ENCODE assay signal across 1 cellular context in genomic region chr6:11537229-11538048, GRCh38.
TF ChIP-seq lines count a peak whose summit lies in the region.

A gene with protein sequence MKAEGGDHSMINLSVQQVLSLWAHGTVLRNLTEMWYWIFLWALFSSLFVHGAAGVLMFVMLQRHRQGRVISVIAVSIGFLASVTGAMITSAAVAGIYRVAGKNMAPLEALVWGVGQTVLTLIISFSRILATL (plus strand): TSS chr6:11537749. CDS start chr6:11538278, 529 bp downstream.

TF ChIP-seq in HepG2, 621 proteins besides CTCF, POLR2A, EP300 and RAD21 (continued from another document and continues in another):
- TF ChIP-seq, protein P1, sequence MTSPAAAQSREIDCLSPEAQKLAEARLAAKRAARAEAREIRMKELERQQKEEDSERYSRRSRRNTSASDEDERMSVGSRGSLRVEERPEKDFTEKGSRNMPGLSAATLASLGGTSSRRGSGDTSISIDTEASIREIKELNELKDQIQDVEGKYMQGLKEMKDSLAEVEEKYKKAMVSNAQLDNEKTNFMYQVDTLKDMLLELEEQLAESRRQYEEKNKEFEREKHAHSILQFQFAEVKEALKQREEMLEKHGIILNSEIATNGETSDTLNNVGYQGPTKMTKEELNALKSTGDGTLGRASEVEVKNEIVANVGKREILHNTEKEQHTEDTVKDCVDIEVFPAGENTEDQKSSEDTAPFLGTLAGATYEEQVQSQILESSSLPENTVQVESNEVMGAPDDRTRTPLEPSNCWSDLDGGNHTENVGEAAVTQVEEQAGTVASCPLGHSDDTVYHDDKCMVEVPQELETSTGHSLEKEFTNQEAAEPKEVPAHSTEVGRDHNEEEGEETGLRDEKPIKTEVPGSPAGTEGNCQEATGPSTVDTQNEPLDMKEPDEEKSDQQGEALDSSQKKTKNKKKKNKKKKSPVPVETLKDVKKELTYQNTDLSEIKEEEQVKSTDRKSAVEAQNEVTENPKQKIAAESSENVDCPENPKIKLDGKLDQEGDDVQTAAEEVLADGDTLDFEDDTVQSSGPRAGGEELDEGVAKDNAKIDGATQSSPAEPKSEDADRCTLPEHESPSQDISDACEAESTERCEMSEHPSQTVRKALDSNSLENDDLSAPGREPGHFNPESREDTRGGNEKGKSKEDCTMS (CRISPR knock-in tag; conservative IDR thresholded peaks at IDR 0.05) = no peak
- TF ChIP-seq ZFP62 (CRISPR knock-in tag; IDR thresholded peaks at IDR 0.05) (no peak), ATF3 (CRISPR knock-in tag; IDR thresholded peaks at IDR 0.05) (peak; percentile 8; the same call in 1 of the 2 replicates), NFATC3 (CRISPR knock-in tag; IDR thresholded peaks at IDR 0.05) (no peak), HMG20A (CRISPR knock-in tag; IDR thresholded peaks at IDR 0.05; ENCODE audit: borderline replicate concordance) (no peak), ZBTB4 (CRISPR knock-in tag; IDR thresholded peaks at IDR 0.05; ENCODE audit: borderline replicate concordance) (no peak; the same call in 1 of the 2 replicates), ZNF549 (CRISPR knock-in tag; IDR thresholded peaks at IDR 0.05) (no peak; the same call in 1 of the 2 replicates), MAFG (CRISPR knock-in tag; IDR thresholded peaks at IDR 0.05) (no peak), CREB1 (IDR thresholded peaks at IDR 0.05) (peak; percentile 93), CREB1 (CRISPR knock-in tag; IDR thresholded peaks at IDR 0.05) (peak; percentile 77), ZMYM3 (CRISPR knock-in tag; IDR thresholded peaks at IDR 0.05) (peak; percentile 38; the same call in 1 of the 2 replicates), LBX2 (CRISPR knock-in tag; IDR thresholded peaks at IDR 0.05; ENCODE audit: borderline replicate concordance) (no peak; the same call in 1 of the 2 replicates), ZNF432 (CRISPR knock-in tag; IDR thresholded peaks at IDR 0.05; ENCODE audit: borderline replicate concordance) (no peak), SP1 (IDR thresholded peaks at IDR 0.05) (no peak), SP1 (CRISPR knock-in tag; IDR thresholded peaks at IDR 0.05) (peak; percentile 83), ZNF501 (CRISPR knock-in tag; IDR thresholded peaks at IDR 0.05) (peak; percentile 96), ZNF335 (CRISPR knock-in tag; IDR thresholded peaks at IDR 0.05) (no peak), KAT2B (IDR thresholded peaks at IDR 0.05; ENCODE audit: borderline replicate concordance, low read depth, low read length) (no peak), ZNF292 (CRISPR knock-in tag; IDR thresholded peaks at IDR 0.05; ENCODE audit: borderline replicate concordance, low read depth) (no peak), NFKBIZ (CRISPR knock-in tag; IDR thresholded peaks at IDR 0.05) (0 out of 2 replicates have a peak, but pooled peaks have one; percentile 50), NFKB2 (CRISPR knock-in tag; IDR thresholded peaks at IDR 0.05; ENCODE audit: borderline replicate concordance) (peak; percentile 88; the same call in 1 of the 2 replicates), ZNF770 (CRISPR knock-in tag; IDR thresholded peaks at IDR 0.05) (peak; percentile 71; the same call in 1 of the 2 replicates), ZNF776 (CRISPR knock-in tag; IDR thresholded peaks at IDR 0.05) (peak; percentile 74), ZFAT (CRISPR knock-in tag; conservative IDR thresholded peaks at IDR 0.05) (no peak), NBN (conservative IDR thresholded peaks at IDR 0.05) (no peak), PHF8 (CRISPR knock-in tag; IDR thresholded peaks at IDR 0.05) (peak; percentile 54), SRF (IDR thresholded peaks at IDR 0.05; ENCODE audit: low read depth, low read length) (no peak), ZNF761 (CRISPR knock-in tag; conservative IDR thresholded peaks at IDR 0.05) (peak; percentile 53; the same call in 1 of the 2 replicates), TIGD3 (CRISPR knock-in tag; IDR thresholded peaks at IDR 0.05; ENCODE audit: borderline replicate concordance) (no peak), TOE1 (CRISPR knock-in tag; IDR thresholded peaks at IDR 0.05) (no peak), ARNT (IDR thresholded peaks at IDR 0.05) (no peak), ZNF546 (CRISPR knock-in tag; conservative IDR thresholded peaks at IDR 0.05) (no peak), ZBTB7A (CRISPR knock-in tag; IDR thresholded peaks at IDR 0.05) (peak; percentile 17; the same call in 1 of the 2 replicates), SMAD9 (CRISPR knock-in tag; IDR thresholded peaks at IDR 0.05) (no peak), KLF6 (CRISPR knock-in tag; IDR thresholded peaks at IDR 0.05) (peak; percentile 76; the same call in 1 of the 2 replicates), HOXD1 (CRISPR knock-in tag; IDR thresholded peaks at IDR 0.05) (0 out of 2 replicates have a peak, but pooled peaks have one; percentile 60), NFIC (IDR thresholded peaks at IDR 0.05; ENCODE audit: low read length) (no peak), ZNF460 (CRISPR knock-in tag; IDR thresholded peaks at IDR 0.05; ENCODE audit: borderline replicate concordance) (no peak), HDAC2 (CRISPR knock-in tag; IDR thresholded peaks at IDR 0.05) (peak; percentile 68; the same call in 1 of the 2 replicates), TBX3 (IDR thresholded peaks at IDR 0.05; ENCODE audit: borderline replicate concordance) (no peak), THAP9 (CRISPR knock-in tag; IDR thresholded peaks at IDR 0.05; ENCODE audit: borderline replicate concordance) (no peak), ZNF773 (CRISPR knock-in tag; IDR thresholded peaks at IDR 0.05; ENCODE audit: borderline replicate concordance) (peak; percentile 66; the same call in 1 of the 2 replicates)
- TF ChIP-seq, protein P2, sequence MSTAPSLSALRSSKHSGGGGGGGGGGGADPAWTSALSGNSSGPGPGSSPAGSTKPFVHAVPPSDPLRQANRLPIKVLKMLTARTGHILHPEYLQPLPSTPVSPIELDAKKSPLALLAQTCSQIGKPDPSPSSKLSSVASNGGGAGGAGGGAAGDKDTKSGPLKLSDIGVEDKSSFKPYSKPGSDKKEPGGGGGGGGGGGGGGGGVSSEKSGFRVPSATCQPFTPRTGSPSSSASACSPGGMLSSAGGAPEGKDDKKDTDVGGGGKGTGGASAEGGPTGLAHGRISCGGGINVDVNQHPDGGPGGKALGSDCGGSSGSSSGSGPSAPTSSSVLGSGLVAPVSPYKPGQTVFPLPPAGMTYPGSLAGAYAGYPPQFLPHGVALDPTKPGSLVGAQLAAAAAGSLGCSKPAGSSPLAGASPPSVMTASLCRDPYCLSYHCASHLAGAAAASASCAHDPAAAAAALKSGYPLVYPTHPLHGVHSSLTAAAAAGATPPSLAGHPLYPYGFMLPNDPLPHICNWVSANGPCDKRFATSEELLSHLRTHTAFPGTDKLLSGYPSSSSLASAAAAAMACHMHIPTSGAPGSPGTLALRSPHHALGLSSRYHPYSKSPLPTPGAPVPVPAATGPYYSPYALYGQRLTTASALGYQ (CRISPR knock-in tag; IDR thresholded peaks at IDR 0.05) = peak; percentile 36; the same call in 1 of the 2 replicates
- TF ChIP-seq, protein P3, sequence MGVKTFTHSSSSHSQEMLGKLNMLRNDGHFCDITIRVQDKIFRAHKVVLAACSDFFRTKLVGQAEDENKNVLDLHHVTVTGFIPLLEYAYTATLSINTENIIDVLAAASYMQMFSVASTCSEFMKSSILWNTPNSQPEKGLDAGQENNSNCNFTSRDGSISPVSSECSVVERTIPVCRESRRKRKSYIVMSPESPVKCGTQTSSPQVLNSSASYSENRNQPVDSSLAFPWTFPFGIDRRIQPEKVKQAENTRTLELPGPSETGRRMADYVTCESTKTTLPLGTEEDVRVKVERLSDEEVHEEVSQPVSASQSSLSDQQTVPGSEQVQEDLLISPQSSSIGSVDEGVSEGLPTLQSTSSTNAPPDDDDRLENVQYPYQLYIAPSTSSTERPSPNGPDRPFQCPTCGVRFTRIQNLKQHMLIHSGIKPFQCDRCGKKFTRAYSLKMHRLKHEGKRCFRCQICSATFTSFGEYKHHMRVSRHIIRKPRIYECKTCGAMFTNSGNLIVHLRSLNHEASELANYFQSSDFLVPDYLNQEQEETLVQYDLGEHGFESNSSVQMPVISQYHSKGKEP (CRISPR knock-in tag; IDR thresholded peaks at IDR 0.05) = no peak
- TF ChIP-seq, protein P4, sequence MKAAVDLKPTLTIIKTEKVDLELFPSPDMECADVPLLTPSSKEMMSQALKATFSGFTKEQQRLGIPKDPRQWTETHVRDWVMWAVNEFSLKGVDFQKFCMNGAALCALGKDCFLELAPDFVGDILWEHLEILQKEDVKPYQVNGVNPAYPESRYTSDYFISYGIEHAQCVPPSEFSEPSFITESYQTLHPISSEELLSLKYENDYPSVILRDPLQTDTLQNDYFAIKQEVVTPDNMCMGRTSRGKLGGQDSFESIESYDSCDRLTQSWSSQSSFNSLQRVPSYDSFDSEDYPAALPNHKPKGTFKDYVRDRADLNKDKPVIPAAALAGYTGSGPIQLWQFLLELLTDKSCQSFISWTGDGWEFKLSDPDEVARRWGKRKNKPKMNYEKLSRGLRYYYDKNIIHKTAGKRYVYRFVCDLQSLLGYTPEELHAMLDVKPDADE (CRISPR knock-in tag; IDR thresholded peaks at IDR 0.05) = no peak
- TF ChIP-seq, protein P5, sequence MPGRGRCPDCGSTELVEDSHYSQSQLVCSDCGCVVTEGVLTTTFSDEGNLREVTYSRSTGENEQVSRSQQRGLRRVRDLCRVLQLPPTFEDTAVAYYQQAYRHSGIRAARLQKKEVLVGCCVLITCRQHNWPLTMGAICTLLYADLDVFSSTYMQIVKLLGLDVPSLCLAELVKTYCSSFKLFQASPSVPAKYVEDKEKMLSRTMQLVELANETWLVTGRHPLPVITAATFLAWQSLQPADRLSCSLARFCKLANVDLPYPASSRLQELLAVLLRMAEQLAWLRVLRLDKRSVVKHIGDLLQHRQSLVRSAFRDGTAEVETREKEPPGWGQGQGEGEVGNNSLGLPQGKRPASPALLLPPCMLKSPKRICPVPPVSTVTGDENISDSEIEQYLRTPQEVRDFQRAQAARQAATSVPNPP (CRISPR knock-in tag; IDR thresholded peaks at IDR 0.05) = no peak
